In genomic region chr1:169235568-169235967, GRCh38 we compare ENCODE assay signal across 19 cellular contexts.
DNase-seq lines count a peak whose midpoint lies in the region; ATAC-seq, FAIRE-seq and TF ChIP-seq lines count a peak whose summit lies in the region.
"Had no signal": no experiment of that assay in that cellular context is flagged by ENCODE, and none has a peak within 500 bp of the region (broad histone marks: within the 10 kb centered on the region; RNA-seq: fewer than 3 reads in every experiment).

No MANE protein-coding gene starts in this region.

- no peaks in the 10 kb centered on the region for H3K27me3 Mint-ChIP-seq in activated T-helper 2 cell treated with anti-CD3 and anti-CD28 coated beads, Interferon-gamma antibody, Interleukin-2, Interleukin-4, amounts not matched to agents 10 μg/mL and 5 μg/mL and 100 μg/mL, durations not matched to agents 14 hours and 24 hours and 36 hours (ENCODE audit: low read depth)
- H3K27me3 Mint-ChIP-seq: CD4-positive, alpha-beta memory T cell had no signal

- in situ Hi-C loops in transverse colon (cut with MboI; ENCODE audit: low pct_ligation_motif_present in 1 of 4, low pct_unique_long_range_greater_than_20kb in 1 of 4, low sequenced_read_pairs in 3 of 4): no loop called here
- in situ Hi-C loops in GM13976 (cut with MboI; ENCODE audit: low sequenced_read_pairs, unreplicated experiment): no loop called here

- no peak overlapping the region for H3K27ac Mint-ChIP-seq in activated T-helper 2 cell treated with anti-CD3 and anti-CD28 coated beads, Interferon-gamma antibody, Interleukin-2, Interleukin-4, amounts not matched to agents 10 μg/mL and 5 μg/mL and 100 μg/mL, durations not matched to agents 14 hours and 24 hours and 36 hours
- H3K27ac Mint-ChIP-seq: CD14-positive monocyte; CD4-positive, alpha-beta memory T cell; HFFc6 had no signal

- intact Hi-C loops in psoas muscle (cut with DNase I) (no loop called here), transverse colon (cut with DNase I; ENCODE audit: low total_unique reads) (no loop called here)
- intact Hi-C loops in activated T-helper 2 cell treated with anti-CD3 and anti-CD28 coated beads, Interferon-gamma antibody, Interleukin-2, Interleukin-4, amounts not matched to agents 10 μg/mL and 5 μg/mL and 100 μg/mL, durations not matched to agents 14 hours and 24 hours and 36 hours (cut with micrococcal nuclease): no loop called here

- peak; percentile 42 for FAIRE-seq in G401.6 (lab: Jason Lieb, UNC)
- FAIRE-seq: HTR-8/SVneo had no signal

- TF ChIP-seq CTCF in psoas muscle (IDR thresholded peaks at IDR 0.05) (no peak), transverse colon (IDR thresholded peaks at IDR 0.05) (no peak), suprapubic skin (IDR thresholded peaks at IDR 0.05) (no peak), GM13976 (IDR thresholded peaks at IDR 0.05; ENCODE audit: borderline replicate concordance, control extremely low read depth, extremely low read depth, insufficient read depth, missing control alignments) (no peak)

- H3K27me3 ChIP-seq in psoas muscle (ENCODE audit: insufficient read depth in 3 of 3, low read length in 2 of 3): no peaks in the 10 kb centered on the region
- H3K27me3 ChIP-seq in transverse colon: no peaks in the 10 kb centered on the region
- H3K27me3 ChIP-seq in suprapubic skin: no peaks in the 10 kb centered on the region
- H3K27me3 ChIP-seq: BLaER1 had no signal

- no peak for ATAC-seq in psoas muscle
- ATAC-seq: HCT116 had no signal

- H3K4me3 ChIP-seq in psoas muscle: no peak overlapping the region
- H3K4me3 ChIP-seq in transverse colon: no peak overlapping the region
- no peak overlapping the region for H3K4me3 ChIP-seq in suprapubic skin
- H3K4me3 ChIP-seq: BLaER1 had no signal

- H3K4me1 ChIP-seq in psoas muscle (peaks cover 47% of the 10 kb centered on the region), transverse colon (peaks cover 0 to under 1% (median 0%) of the 10 kb centered on the region in 4 donors), suprapubic skin (peaks cover 1% of the 10 kb centered on the region)
- H3K4me1 ChIP-seq: BLaER1 had no signal

- DNase-seq in dermis blood vessel endothelial cell: peak; percentile 56
- no peak for DNase-seq in psoas muscle
- no peak for DNase-seq in transverse colon
- DNase-seq in activated T-helper 2 cell treated with anti-CD3 and anti-CD28 coated beads, Interferon-gamma antibody, Interleukin-2, Interleukin-4, amounts not matched to agents 10 μg/mL and 5 μg/mL and 100 μg/mL, durations not matched to agents 14 hours and 24 hours and 36 hours (ENCODE audit: low spot score): no peak
- DNase-seq in suprapubic skin (ENCODE audit: low spot score in 2 of 2): no peak
- DNase-seq in GM13976 (ENCODE audit: low spot score): no peak
- DNase-seq: 8988T; CD4-positive, alpha-beta memory T cell; DMS153; DMS79; GF-D8; GOT3; H7; HFFc6 had no signal

- H3K36me3 Mint-ChIP-seq in activated T-helper 2 cell treated with anti-CD3 and anti-CD28 coated beads, Interferon-gamma antibody, Interleukin-2, Interleukin-4, amounts not matched to agents 10 μg/mL and 5 μg/mL and 100 μg/mL, durations not matched to agents 14 hours and 24 hours and 36 hours (ENCODE audit: low read depth): no peaks in the 10 kb centered on the region
- H3K36me3 Mint-ChIP-seq: CD14-positive monocyte had no signal

- no peaks in the 10 kb centered on the region for H3K9me3 ChIP-seq in psoas muscle
- H3K9me3 ChIP-seq in transverse colon: no peaks in the 10 kb centered on the region
- no peaks in the 10 kb centered on the region for H3K9me3 ChIP-seq in suprapubic skin
- H3K9me3 ChIP-seq: BLaER1 had no signal

- TF ChIP-seq EP300 in transverse colon (IDR thresholded peaks at IDR 0.05; ENCODE audit: low read depth) (no peak), suprapubic skin (IDR thresholded peaks at IDR 0.05) (no peak)

- no peaks in the 10 kb centered on the region for H3K9me3 Mint-ChIP-seq in activated T-helper 2 cell treated with anti-CD3 and anti-CD28 coated beads, Interferon-gamma antibody, Interleukin-2, Interleukin-4, amounts not matched to agents 10 μg/mL and 5 μg/mL and 100 μg/mL, durations not matched to agents 14 hours and 24 hours and 36 hours
- H3K9me3 Mint-ChIP-seq: CD14-positive monocyte; CD4-positive, alpha-beta memory T cell; HFFc6 had no signal

- H3K27ac ChIP-seq in psoas muscle (peak overlapping the region; percentile 56), transverse colon (peak overlapping the region in 3 of 4 donors; percentile 1 to 32 (median 25)), suprapubic skin (no peak overlapping the region)
- H3K27ac ChIP-seq: BLaER1 had no signal

- peaks cover 9% of the 10 kb centered on the region for H3K4me1 Mint-ChIP-seq in activated T-helper 2 cell treated with anti-CD3 and anti-CD28 coated beads, Interferon-gamma antibody, Interleukin-2, Interleukin-4, amounts not matched to agents 10 μg/mL and 5 μg/mL and 100 μg/mL, durations not matched to agents 14 hours and 24 hours and 36 hours (ENCODE audit: low read depth)
- H3K4me1 Mint-ChIP-seq: CD14-positive monocyte; CD4-positive, alpha-beta memory T cell had no signal

- H3K4me3 Mint-ChIP-seq in activated T-helper 2 cell treated with anti-CD3 and anti-CD28 coated beads, Interferon-gamma antibody, Interleukin-2, Interleukin-4, amounts not matched to agents 10 μg/mL and 5 μg/mL and 100 μg/mL, durations not matched to agents 14 hours and 24 hours and 36 hours (ENCODE audit: low read depth): no peak overlapping the region
- H3K4me3 Mint-ChIP-seq: CD14-positive monocyte; CD4-positive, alpha-beta memory T cell; HFFc6 had no signal

- WGBS in psoas muscle, 3 donors: 78 to 84% (median 82%) methylated on average over 2 of the region's 2 CpGs
- WGBS in transverse colon (ENCODE audit: low coverage in 1 of 2), 2 donors: 76 to 79% methylated on average over 2 of the region's 2 CpGs
- WGBS in suprapubic skin: 64% methylated on average over 2 of the region's 2 CpGs

- TF ChIP-seq POLR2A in transverse colon (IDR thresholded peaks at IDR 0.05) (no peak), suprapubic skin (IDR thresholded peaks at IDR 0.05) (no peak)

- peaks cover 0 to 2% of the 10 kb centered on the region in 2 donors for H3K36me3 ChIP-seq in psoas muscle (ENCODE audit: insufficient read depth in 1 of 2, low read depth in 1 of 2)
- H3K36me3 ChIP-seq in transverse colon: no peaks in the 10 kb centered on the region
- no peaks in the 10 kb centered on the region for H3K36me3 ChIP-seq in suprapubic skin
- H3K36me3 ChIP-seq: BLaER1 had no signal
